In genomic region chr17:49763735-49764558, GRCh38 we compare ENCODE assay signal across 1 cellular context.
TF ChIP-seq lines count a peak whose summit lies in the region.

TSS of gene FAM117A (minus strand) at chr17:49764131. CDS start at chr17:49764087, 44 bp downstream.

TF ChIP-seq in HepG2, 621 proteins besides CTCF, POLR2A, EP300 and RAD21 (continued from another document and continues in another):
- TF ChIP-seq KDM2A (CRISPR knock-in tag; IDR thresholded peaks at IDR 0.05; ENCODE audit: borderline replicate concordance, low read depth) (0 out of 2 replicates have a peak, but pooled peaks have one; percentile 23), SNAPC4 (CRISPR knock-in tag; IDR thresholded peaks at IDR 0.05) (no peak), FOXC1 (CRISPR knock-in tag; IDR thresholded peaks at IDR 0.05; ENCODE audit: borderline replicate concordance) (no peak), TRIM24 (CRISPR knock-in tag; IDR thresholded peaks at IDR 0.05) (no peak), ZNF550 (CRISPR knock-in tag; IDR thresholded peaks at IDR 0.05; ENCODE audit: borderline replicate concordance) (no peak), ZNF556 (CRISPR knock-in tag; IDR thresholded peaks at IDR 0.05; ENCODE audit: borderline replicate concordance) (no peak), TIGD3 (CRISPR knock-in tag; IDR thresholded peaks at IDR 0.05; ENCODE audit: borderline replicate concordance) (no peak), ZNF879 (CRISPR knock-in tag; IDR thresholded peaks at IDR 0.05) (no peak), KLF9 (CRISPR knock-in tag; IDR thresholded peaks at IDR 0.05; ENCODE audit: low read depth) (no peak), THYN1 (CRISPR knock-in tag; IDR thresholded peaks at IDR 0.05; ENCODE audit: borderline replicate concordance, low read depth) (no peak), HOXA5 (CRISPR knock-in tag; IDR thresholded peaks at IDR 0.05) (no peak), ZNF563 (CRISPR knock-in tag; IDR thresholded peaks at IDR 0.05) (no peak), ZNF264 (CRISPR knock-in tag; IDR thresholded peaks at IDR 0.05) (no peak), FOXO4 (CRISPR knock-in tag; conservative IDR thresholded peaks at IDR 0.05) (no peak), ZFP36L1 (CRISPR knock-in tag; IDR thresholded peaks at IDR 0.05) (no peak), KLF6 (CRISPR knock-in tag; IDR thresholded peaks at IDR 0.05) (0 out of 2 replicates have a peak, but pooled peaks have one; percentile 43), FOXJ3 (CRISPR knock-in tag; IDR thresholded peaks at IDR 0.05; ENCODE audit: borderline replicate concordance) (no peak), XBP1 (CRISPR knock-in tag; IDR thresholded peaks at IDR 0.05) (no peak), ZNF710 (CRISPR knock-in tag; IDR thresholded peaks at IDR 0.05; ENCODE audit: borderline replicate concordance) (no peak), KDM4B (CRISPR knock-in tag; IDR thresholded peaks at IDR 0.05) (no peak), PBX2 (CRISPR knock-in tag; IDR thresholded peaks at IDR 0.05) (peak; percentile 88), ZNF772 (CRISPR knock-in tag; IDR thresholded peaks at IDR 0.05) (no peak; the same call in 1 of the 2 replicates), KLF15 (CRISPR knock-in tag; IDR thresholded peaks at IDR 0.05; ENCODE audit: borderline replicate concordance) (no peak), THAP11 (CRISPR knock-in tag; IDR thresholded peaks at IDR 0.05) (0 out of 2 replicates have a peak, but pooled peaks have one; percentile 26), LRRFIP1 (CRISPR knock-in tag; conservative IDR thresholded peaks at IDR 0.05) (no peak), ZNF549 (CRISPR knock-in tag; IDR thresholded peaks at IDR 0.05) (no peak), HMGXB4 (CRISPR knock-in tag; IDR thresholded peaks at IDR 0.05; ENCODE audit: borderline replicate concordance in 1 of 2, low read depth in 1 of 2) (no peak; a peak in 1 of 4 replicates), CENPT (CRISPR knock-in tag; IDR thresholded peaks at IDR 0.05; ENCODE audit: low read depth) (no peak), ZNF414 (CRISPR knock-in tag; IDR thresholded peaks at IDR 0.05) (no peak), NFRKB (IDR thresholded peaks at IDR 0.05) (no peak), ZNF589 (CRISPR knock-in tag; conservative IDR thresholded peaks at IDR 0.05) (no peak), ZNF558 (CRISPR knock-in tag; IDR thresholded peaks at IDR 0.05; ENCODE audit: borderline replicate concordance) (no peak), MLLT10 (CRISPR knock-in tag; IDR thresholded peaks at IDR 0.05) (no peak), ZNF17 (CRISPR knock-in tag; IDR thresholded peaks at IDR 0.05) (no peak), EED (CRISPR knock-in tag; IDR thresholded peaks at IDR 0.05) (no peak), FOXA1 (IDR thresholded peaks at IDR 0.05) (no peak), FOXA1 (CRISPR knock-in tag; IDR thresholded peaks at IDR 0.05) (no peak), TBL1XR1 (IDR thresholded peaks at IDR 0.05; ENCODE audit: borderline replicate concordance, low read length, partially characterized antibody) (peak; percentile 63), ATF5 (CRISPR knock-in tag; IDR thresholded peaks at IDR 0.05; ENCODE audit: low read depth) (no peak), ZNF780A (CRISPR knock-in tag; IDR thresholded peaks at IDR 0.05) (no peak), HNF1A (IDR thresholded peaks at IDR 0.05; ENCODE audit: low read depth) (no peak), HNF1A (CRISPR knock-in tag; IDR thresholded peaks at IDR 0.05; ENCODE audit: borderline replicate concordance) (0 out of 2 replicates have a peak, but pooled peaks have one; percentile 18)
